31 cellular contexts compared by ENCODE assay signal in the genomic region with DNA sequence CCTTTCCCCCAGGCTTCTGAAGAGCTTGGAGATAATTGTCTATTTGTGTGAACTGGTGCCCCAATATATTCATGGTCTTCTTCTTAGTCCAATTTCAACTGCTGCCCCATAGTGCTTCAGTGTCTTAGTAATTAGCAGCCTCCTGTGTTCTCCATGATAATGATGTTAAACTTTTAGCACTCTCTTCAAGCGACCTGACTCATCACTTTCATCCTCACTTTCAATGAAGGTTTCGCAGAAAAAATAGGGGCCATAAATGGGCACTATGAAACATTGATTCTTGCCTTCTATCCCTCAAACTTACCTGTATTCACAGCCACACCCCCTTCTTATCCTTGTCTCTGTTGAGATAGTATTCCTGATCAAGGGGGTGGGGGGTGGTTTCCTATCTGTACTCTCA.
"Had no signal": no experiment of that assay in that cellular context is flagged by ENCODE, and none has a peak within 500 bp of the region (broad histone marks: within the 10 kb centered on the region; RNA-seq: fewer than 3 reads in every experiment).

No MANE protein-coding gene starts in this region.

- H3K36me3 ChIP-seq: Peyer's patch, SJSA1 had no signal

- H3K4me3 ChIP-seq: Peyer's patch, SJSA1 had no signal

- ATAC-seq: PC-3 had no signal

- H3K9me3 ChIP-seq: Peyer's patch, SJSA1, SK-N-SH had no signal

- H3K4me2 ChIP-seq: SK-N-SH had no signal

- H3K27ac ChIP-seq: Peyer's patch, SJSA1 had no signal

- H3K9ac ChIP-seq: SK-N-SH had no signal

- DNase-seq: Karpas-422, MM.1S, MV-4-11, NCI-H1092, NCI-H1105, NCI-H1436, NCI-H146, NCI-H1694, NCI-H187, NCI-H1930, NCI-H2029 treated with DMSO at 0.1 percent for 48 hours, NCI-H2081 treated with DMSO at 0.1 percent for 48 hours, NCI-H2107, NCI-H2171, NCI-H226, NCI-H446 treated with DMSO at 0.1 percent for 48 hours, NCI-H510A, NCI-H526, NCI-H69, NCI-H748 treated with DMSO at 0.1 percent for 48 hours, NCI-H82, OCI-M1, PC-3, Peyer's patch, Right ventricle myocardium superior, RPMI8226, SHP77 treated with DMSO at 0.1 percent for 48 hours, SK-N-SH, SW 1271, T-helper 1 cell had no signal

- H3K27me3 ChIP-seq: Peyer's patch, SJSA1 had no signal

- H3K4me1 ChIP-seq: Peyer's patch had no signal
